ENCODE assay signal across 1 cellular context in the genomic region with DNA sequence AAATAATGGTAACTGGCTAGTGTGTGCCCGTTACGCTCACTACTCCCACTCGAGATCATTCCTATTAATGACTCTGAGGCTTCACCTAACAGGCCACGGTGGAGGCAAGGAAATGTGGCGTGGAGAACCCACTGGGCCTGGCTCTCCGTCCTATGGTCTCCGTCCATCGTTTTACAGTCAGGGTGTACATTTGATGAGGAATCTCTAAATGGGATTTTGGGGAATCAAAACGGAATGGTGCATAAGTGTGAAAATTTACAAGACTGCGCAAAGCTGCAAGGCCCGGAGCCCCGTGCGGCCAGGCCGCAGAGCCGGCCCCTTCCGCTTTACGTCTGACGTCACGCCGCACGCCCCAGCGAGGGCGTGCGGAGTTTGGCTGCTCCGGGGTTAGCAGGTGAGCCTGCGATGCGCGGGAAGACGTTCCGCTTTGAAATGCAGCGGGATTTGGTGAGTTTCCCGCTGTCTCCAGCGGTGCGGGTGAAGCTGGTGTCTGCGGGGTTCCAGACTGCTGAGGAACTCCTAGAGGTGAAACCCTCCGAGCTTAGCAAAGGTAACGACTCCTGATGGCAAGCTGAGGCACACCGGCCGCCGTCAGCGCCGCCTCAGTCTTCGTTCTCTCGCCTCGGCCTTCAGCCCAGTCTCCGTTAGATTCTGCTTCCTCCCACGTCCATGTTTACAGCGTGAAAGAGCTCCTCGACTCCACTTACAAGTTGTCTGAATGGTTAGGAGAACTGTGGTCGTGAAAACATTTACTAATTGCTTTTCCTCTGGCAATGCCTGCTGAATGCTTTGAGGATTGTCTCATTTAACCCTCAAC.
TF ChIP-seq lines count a peak whose summit lies in the region.

A gene (plus strand): TSS at position 364 of the 817 bp plus-strand sequence. CDS start 42 bp downstream, at position 406.

TF ChIP-seq in HepG2, 621 proteins besides CTCF, POLR2A, EP300 and RAD21 (continued from another document and continues in another):
- TF ChIP-seq ZNF607 (CRISPR knock-in tag; IDR thresholded peaks at IDR 0.05; ENCODE audit: borderline replicate concordance) (peak; percentile 99; the same call in 1 of the 2 replicates), ZSCAN31 (CRISPR knock-in tag; IDR thresholded peaks at IDR 0.05; ENCODE audit: low read depth) (peak; percentile 95), MTF1 (CRISPR knock-in tag; IDR thresholded peaks at IDR 0.05) (peak; percentile 96), NFKB2 (CRISPR knock-in tag; IDR thresholded peaks at IDR 0.05; ENCODE audit: borderline replicate concordance) (peak; percentile 97; the same call in 1 of the 2 replicates), POLR2AphosphoS2 (IDR thresholded peaks at IDR 0.05; ENCODE audit: low read depth, low read length) (no peak), MTA3 (CRISPR knock-in tag; IDR thresholded peaks at IDR 0.05) (no peak), RAD51 (IDR thresholded peaks at IDR 0.05; ENCODE audit: borderline replicate concordance) (no peak), ZNF768 (CRISPR knock-in tag; IDR thresholded peaks at IDR 0.05) (peak; percentile 76; the same call in 1 of the 2 replicates), HNRNPL (IDR thresholded peaks at IDR 0.05; ENCODE audit: low read depth, low read length) (peak; percentile 64; the same call in 1 of the 2 replicates), ZBTB8A (CRISPR knock-in tag; IDR thresholded peaks at IDR 0.05; ENCODE audit: borderline replicate concordance, low read depth) (peak; percentile 59; the same call in 1 of the 2 replicates), ZNF530 (CRISPR knock-in tag; IDR thresholded peaks at IDR 0.05; ENCODE audit: low read depth) (peak; percentile 44; the same call in 1 of the 2 replicates), ZFP41 (CRISPR knock-in tag; IDR thresholded peaks at IDR 0.05; ENCODE audit: borderline replicate concordance) (0 out of 2 replicates have a peak, but pooled peaks have one; percentile 74), CEBPG (CRISPR knock-in tag; IDR thresholded peaks at IDR 0.05) (peak; percentile 33; the same call in 1 of the 2 replicates), FOXK1 (CRISPR knock-in tag; IDR thresholded peaks at IDR 0.05; ENCODE audit: borderline replicate concordance, low read depth) (peak; percentile 63; the same call in 1 of the 2 replicates), ZNF468 (CRISPR knock-in tag; IDR thresholded peaks at IDR 0.05) (peak; percentile 97), ERF (CRISPR knock-in tag; IDR thresholded peaks at IDR 0.05) (peak; percentile 96), ZNF30 (CRISPR knock-in tag; IDR thresholded peaks at IDR 0.05) (peak; percentile 88), SALL1 (CRISPR knock-in tag; IDR thresholded peaks at IDR 0.05) (peak; percentile 93), ZNF230 (CRISPR knock-in tag; IDR thresholded peaks at IDR 0.05) (peak; percentile 97), ZNF713 (CRISPR knock-in tag; IDR thresholded peaks at IDR 0.05) (no peak), CREM (IDR thresholded peaks at IDR 0.05) (peak; percentile 94), CREM (CRISPR knock-in tag; IDR thresholded peaks at IDR 0.05) (peak; percentile 72; the same call in 1 of the 2 replicates), SMAD3 (CRISPR knock-in tag; IDR thresholded peaks at IDR 0.05) (peak; percentile 95), GATAD1 (CRISPR knock-in tag; IDR thresholded peaks at IDR 0.05) (peak; percentile 92), MIXL1 (CRISPR knock-in tag; IDR thresholded peaks at IDR 0.05) (peak; percentile 82; the same call in 1 of the 2 replicates), TARDBP (CRISPR knock-in tag; IDR thresholded peaks at IDR 0.05) (peak; percentile 69; the same call in 1 of the 2 replicates), ZNF776 (CRISPR knock-in tag; IDR thresholded peaks at IDR 0.05) (peak; percentile 79), CHD2 (IDR thresholded peaks at IDR 0.05; ENCODE audit: low read depth, low read length) (peak; percentile 87), CHCHD3 (CRISPR knock-in tag; IDR thresholded peaks at IDR 0.05) (no peak; the same call in 1 of the 2 replicates), ZNF550 (CRISPR knock-in tag; IDR thresholded peaks at IDR 0.05; ENCODE audit: borderline replicate concordance) (peak; percentile 88; the same call in 1 of the 2 replicates)
- TF ChIP-seq, protein P1, sequence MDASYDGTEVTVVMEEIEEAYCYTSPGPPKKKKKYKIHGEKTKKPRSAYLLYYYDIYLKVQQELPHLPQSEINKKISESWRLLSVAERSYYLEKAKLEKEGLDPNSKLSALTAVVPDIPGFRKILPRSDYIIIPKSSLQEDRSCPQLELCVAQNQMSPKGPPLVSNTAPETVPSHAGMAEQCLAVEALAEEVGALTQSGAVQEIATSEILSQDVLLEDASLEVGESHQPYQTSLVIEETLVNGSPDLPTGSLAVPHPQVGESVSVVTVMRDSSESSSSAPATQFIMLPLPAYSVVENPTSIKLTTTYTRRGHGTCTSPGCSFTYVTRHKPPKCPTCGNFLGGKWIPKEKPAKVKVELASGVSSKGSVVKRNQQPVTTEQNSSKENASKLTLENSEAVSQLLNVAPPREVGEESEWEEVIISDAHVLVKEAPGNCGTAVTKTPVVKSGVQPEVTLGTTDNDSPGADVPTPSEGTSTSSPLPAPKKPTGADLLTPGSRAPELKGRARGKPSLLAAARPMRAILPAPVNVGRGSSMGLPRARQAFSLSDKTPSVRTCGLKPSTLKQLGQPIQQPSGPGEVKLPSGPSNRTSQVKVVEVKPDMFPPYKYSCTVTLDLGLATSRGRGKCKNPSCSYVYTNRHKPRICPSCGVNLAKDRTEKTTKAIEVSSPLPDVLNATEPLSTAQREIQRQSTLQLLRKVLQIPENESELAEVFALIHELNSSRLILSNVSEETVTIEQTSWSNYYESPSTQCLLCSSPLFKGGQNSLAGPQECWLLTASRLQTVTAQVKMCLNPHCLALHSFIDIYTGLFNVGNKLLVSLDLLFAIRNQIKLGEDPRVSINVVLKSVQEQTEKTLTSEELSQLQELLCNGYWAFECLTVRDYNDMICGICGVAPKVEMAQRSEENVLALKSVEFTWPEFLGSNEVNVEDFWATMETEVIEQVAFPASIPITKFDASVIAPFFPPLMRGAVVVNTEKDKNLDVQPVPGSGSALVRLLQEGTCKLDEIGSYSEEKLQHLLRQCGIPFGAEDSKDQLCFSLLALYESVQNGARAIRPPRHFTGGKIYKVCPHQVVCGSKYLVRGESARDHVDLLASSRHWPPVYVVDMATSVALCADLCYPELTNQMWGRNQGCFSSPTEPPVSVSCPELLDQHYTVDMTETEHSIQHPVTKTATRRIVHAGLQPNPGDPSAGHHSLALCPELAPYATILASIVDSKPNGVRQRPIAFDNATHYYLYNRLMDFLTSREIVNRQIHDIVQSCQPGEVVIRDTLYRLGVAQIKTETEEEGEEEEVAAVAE (CRISPR knock-in tag; IDR thresholded peaks at IDR 0.05; ENCODE audit: borderline replicate concordance) = peak; percentile 81
- TF ChIP-seq, protein P2, sequence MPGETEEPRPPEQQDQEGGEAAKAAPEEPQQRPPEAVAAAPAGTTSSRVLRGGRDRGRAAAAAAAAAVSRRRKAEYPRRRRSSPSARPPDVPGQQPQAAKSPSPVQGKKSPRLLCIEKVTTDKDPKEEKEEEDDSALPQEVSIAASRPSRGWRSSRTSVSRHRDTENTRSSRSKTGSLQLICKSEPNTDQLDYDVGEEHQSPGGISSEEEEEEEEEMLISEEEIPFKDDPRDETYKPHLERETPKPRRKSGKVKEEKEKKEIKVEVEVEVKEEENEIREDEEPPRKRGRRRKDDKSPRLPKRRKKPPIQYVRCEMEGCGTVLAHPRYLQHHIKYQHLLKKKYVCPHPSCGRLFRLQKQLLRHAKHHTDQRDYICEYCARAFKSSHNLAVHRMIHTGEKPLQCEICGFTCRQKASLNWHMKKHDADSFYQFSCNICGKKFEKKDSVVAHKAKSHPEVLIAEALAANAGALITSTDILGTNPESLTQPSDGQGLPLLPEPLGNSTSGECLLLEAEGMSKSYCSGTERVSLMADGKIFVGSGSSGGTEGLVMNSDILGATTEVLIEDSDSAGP (CRISPR knock-in tag; IDR thresholded peaks at IDR 0.05; ENCODE audit: borderline replicate concordance) = peak; percentile 92; the same call in 1 of the 2 replicates
- TF ChIP-seq, protein P3, sequence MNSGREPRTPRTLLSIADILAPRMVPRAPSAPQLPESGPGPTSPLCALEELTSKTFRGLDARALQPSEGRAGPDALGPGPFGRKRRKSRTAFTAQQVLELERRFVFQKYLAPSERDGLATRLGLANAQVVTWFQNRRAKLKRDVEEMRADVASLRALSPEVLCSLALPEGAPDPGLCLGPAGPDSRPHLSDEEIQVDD (CRISPR knock-in tag; IDR thresholded peaks at IDR 0.05; ENCODE audit: borderline replicate concordance) = peak; percentile 87; the same call in 1 of the 2 replicates
- TF ChIP-seq, protein P4, sequence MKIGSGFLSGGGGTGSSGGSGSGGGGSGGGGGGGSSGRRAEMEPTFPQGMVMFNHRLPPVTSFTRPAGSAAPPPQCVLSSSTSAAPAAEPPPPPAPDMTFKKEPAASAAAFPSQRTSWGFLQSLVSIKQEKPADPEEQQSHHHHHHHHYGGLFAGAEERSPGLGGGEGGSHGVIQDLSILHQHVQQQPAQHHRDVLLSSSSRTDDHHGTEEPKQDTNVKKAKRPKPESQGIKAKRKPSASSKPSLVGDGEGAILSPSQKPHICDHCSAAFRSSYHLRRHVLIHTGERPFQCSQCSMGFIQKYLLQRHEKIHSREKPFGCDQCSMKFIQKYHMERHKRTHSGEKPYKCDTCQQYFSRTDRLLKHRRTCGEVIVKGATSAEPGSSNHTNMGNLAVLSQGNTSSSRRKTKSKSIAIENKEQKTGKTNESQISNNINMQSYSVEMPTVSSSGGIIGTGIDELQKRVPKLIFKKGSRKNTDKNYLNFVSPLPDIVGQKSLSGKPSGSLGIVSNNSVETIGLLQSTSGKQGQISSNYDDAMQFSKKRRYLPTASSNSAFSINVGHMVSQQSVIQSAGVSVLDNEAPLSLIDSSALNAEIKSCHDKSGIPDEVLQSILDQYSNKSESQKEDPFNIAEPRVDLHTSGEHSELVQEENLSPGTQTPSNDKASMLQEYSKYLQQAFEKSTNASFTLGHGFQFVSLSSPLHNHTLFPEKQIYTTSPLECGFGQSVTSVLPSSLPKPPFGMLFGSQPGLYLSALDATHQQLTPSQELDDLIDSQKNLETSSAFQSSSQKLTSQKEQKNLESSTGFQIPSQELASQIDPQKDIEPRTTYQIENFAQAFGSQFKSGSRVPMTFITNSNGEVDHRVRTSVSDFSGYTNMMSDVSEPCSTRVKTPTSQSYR (CRISPR knock-in tag; IDR thresholded peaks at IDR 0.05; ENCODE audit: borderline replicate concordance) = no peak
- TF ChIP-seq, protein P5, sequence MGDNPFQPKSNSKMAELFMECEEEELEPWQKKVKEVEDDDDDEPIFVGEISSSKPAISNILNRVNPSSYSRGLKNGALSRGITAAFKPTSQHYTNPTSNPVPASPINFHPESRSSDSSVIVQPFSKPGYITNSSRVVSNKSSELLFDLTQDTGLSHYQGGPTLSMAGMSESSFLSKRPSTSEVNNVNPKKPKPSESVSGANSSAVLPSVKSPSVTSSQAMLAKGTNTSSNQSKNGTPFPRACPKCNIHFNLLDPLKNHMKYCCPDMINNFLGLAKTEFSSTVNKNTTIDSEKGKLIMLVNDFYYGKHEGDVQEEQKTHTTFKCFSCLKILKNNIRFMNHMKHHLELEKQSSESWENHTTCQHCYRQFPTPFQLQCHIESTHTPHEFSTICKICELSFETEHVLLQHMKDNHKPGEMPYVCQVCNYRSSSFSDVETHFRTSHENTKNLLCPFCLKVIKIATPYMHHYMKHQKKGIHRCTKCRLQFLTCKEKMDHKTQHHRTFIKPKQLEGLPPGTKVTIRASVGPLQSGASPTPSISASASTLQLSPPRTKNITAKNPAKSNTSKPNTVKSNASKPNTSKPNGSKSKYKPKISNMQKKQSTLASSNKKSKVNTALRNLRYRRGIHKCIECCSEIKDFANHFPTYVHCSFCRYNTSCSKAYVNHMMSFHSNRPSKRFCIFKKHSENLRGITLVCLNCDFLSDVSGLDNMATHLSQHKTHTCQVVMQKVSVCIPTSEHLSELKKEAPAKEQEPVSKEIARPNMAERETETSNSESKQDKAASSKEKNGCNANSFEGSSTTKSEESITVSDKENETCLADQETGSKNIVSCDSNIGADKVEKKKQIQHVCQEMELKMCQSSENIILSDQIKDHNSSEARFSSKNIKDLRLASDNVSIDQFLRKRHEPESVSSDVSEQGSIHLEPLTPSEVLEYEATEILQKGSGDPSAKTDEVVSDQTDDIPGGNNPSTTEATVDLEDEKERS (CRISPR knock-in tag; IDR thresholded peaks at IDR 0.05) = peak; percentile 82; the same call in 1 of the 2 replicates
- TF ChIP-seq, protein P6, sequence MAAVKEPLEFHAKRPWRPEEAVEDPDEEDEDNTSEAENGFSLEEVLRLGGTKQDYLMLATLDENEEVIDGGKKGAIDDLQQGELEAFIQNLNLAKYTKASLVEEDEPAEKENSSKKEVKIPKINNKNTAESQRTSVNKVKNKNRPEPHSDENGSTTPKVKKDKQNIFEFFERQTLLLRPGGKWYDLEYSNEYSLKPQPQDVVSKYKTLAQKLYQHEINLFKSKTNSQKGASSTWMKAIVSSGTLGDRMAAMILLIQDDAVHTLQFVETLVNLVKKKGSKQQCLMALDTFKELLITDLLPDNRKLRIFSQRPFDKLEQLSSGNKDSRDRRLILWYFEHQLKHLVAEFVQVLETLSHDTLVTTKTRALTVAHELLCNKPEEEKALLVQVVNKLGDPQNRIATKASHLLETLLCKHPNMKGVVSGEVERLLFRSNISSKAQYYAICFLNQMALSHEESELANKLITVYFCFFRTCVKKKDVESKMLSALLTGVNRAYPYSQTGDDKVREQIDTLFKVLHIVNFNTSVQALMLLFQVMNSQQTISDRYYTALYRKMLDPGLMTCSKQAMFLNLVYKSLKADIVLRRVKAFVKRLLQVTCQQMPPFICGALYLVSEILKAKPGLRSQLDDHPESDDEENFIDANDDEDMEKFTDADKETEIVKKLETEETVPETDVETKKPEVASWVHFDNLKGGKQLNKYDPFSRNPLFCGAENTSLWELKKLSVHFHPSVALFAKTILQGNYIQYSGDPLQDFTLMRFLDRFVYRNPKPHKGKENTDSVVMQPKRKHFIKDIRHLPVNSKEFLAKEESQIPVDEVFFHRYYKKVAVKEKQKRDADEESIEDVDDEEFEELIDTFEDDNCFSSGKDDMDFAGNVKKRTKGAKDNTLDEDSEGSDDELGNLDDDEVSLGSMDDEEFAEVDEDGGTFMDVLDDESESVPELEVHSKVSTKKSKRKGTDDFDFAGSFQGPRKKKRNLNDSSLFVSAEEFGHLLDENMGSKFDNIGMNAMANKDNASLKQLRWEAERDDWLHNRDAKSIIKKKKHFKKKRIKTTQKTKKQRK (IDR thresholded peaks at IDR 0.05; ENCODE audit: low read length) = no peak
